In the genomic region with DNA sequence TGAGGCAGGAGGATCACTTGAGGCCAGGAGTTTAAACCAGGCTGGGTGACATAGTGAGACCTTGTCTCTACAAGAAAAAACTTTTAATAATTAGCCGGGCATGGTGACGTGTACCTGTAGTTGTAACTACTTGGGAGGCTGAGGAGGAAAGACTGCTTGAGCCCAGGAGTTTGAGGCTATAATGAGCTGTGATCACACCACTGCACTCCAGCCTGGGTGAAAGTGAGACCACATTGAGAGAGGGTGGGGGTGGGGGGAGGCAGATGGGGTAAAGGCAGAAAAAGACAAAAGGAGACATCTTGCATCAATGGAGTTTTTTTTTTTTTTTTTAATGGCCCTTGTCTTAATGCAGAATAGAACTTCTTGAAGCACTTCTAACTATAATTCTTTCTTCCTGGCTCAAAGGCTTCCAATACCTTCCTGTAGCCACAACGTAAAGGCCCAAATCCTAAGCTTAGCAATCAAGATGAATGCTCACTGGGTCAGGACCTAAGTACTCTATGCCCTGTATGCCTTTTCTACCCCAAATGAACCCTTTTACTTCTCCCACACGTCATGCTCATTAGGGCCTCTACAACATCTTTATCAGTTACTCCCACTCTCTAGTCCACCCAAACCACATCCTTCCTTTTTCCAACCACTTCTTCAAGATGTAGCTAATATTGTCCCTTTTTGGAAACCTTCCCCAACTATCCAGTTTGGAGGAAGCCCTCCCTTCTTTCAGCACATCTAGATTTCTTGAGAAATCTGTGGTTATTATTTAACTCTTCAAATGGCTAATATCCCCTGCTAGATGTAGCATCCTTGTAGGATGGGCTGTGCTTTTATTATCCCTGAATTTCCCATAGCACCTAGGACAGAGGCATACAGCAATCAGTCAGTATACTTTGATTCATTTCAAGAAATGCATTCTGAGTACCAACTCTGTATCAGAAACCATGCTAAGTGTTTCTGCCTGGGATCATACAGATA, we compare ENCODE assay signal across 18 cellular contexts. TPM values are rescaled to one million over a fixed set of nuclear protein-coding genes. Genes with fewer than 3 reads are reported as not detected.
DNase-seq lines count a peak whose midpoint lies in the region; ATAC-seq and FAIRE-seq lines count a peak whose summit lies in the region.
"Had no signal": no experiment of that assay in that cellular context is flagged by ENCODE, and none has a peak within 500 bp of the region (broad histone marks: within the 10 kb centered on the region; RNA-seq: fewer than 3 reads in every experiment).

No MANE protein-coding gene starts in this region.

- FAIRE-seq in small intestine (lab: Jason Lieb, UNC): no peak
- FAIRE-seq: TTC549 had no signal

- no peak for DNase-seq in activated CD8-positive, alpha-beta memory T cell treated with anti-CD3 and anti-CD28 coated beads, Interleukin-2, amount 10 ng/mL, durations not matched to agents 7 days and 5 days
- no peak for DNase-seq in activated CD8-positive, alpha-beta memory T cell treated with anti-CD3 and anti-CD28 coated beads, Interleukin-2, amount 50 U/mL, for 4 hours
- peak; percentile 89 to 94 for DNase-seq in NOMO-1 (lab: John Stamatoyannopoulos, UW; ENCODE audit: unreplicated experiment in 2 of 2)
- peak; percentile 7 for DNase-seq in stimulated activated naive B cell treated with anti-CD40 and anti-IgM and Interleukin-4, amounts not matched to agents 10 μg/mL and 1 μg/mL and 100 μg/mL, for 72 hours
- no peak for DNase-seq in small intestine
- DNase-seq in aorta: no peak
- no peak for DNase-seq in DMS153 treated with DMSO at 0.1 percent for 48 hours (lab: John Stamatoyannopoulos, UW; ENCODE audit: unreplicated experiment)
- DNase-seq: KG1, mucosa of descending colon, NCI-H1930, NCI-H69 had no signal

- H3K4me3 ChIP-seq in small intestine (ENCODE audit: low read depth in 1 of 2, low read length in 2 of 2) (no peak overlapping the region), aorta (ENCODE audit: low read length in 2 of 2) (no peak overlapping the region)
- H3K4me3 ChIP-seq: coronary artery, mucosa of descending colon had no signal

- peak overlapping the region; percentile 69 for H3K27ac Mint-ChIP-seq in activated CD8-positive, alpha-beta memory T cell treated with anti-CD3 and anti-CD28 coated beads, Interleukin-2, amount 10 ng/mL, durations not matched to agents 7 days and 5 days
- H3K27ac Mint-ChIP-seq in activated T-helper 17 cell treated with anti-CD3 and anti-CD28 coated beads, Interleukin-2, amount 50 U/mL, for 72 hours: peak overlapping the region; percentile 5
- H3K27ac Mint-ChIP-seq in stimulated activated naive B cell treated with anti-CD40 and anti-IgM and Interleukin-4, amounts not matched to agents 10 μg/mL and 1 μg/mL and 100 μg/mL, for 72 hours: peak overlapping the region; percentile 11

- CTCF ChIA-PET in activated CD8-positive, alpha-beta memory T cell treated with anti-CD3 and anti-CD28 coated beads, Interleukin-2, amount 10 ng/mL, durations not matched to agents 7 days and 5 days (lab: Charles Lee): interaction anchor here (0.8 to 1.0 kb wide), 2 partner anchors 9 to 20 kb away, joined by 3 read pairs; no protein-coding TSS in a partner anchor

- peaks cover 60% of the 10 kb centered on the region for H3K4me1 Mint-ChIP-seq in activated CD8-positive, alpha-beta memory T cell treated with anti-CD3 and anti-CD28 coated beads, Interleukin-2, amount 10 ng/mL, durations not matched to agents 7 days and 5 days
- H3K4me1 Mint-ChIP-seq in activated T-helper 17 cell treated with anti-CD3 and anti-CD28 coated beads, Interleukin-2, amount 50 U/mL, for 72 hours: peaks cover 55% of the 10 kb centered on the region
- peaks cover 31 to 43% of the 10 kb centered on the region in 2 donors for H3K4me1 Mint-ChIP-seq in stimulated activated naive B cell treated with anti-CD40 and anti-IgM and Interleukin-4, amounts not matched to agents 10 μg/mL and 1 μg/mL and 100 μg/mL, for 72 hours

- no peak overlapping the region for H3K27ac ChIP-seq in small intestine (ENCODE audit: low read depth in 1 of 2, low read length in 1 of 2)
- no peak overlapping the region for H3K27ac ChIP-seq in aorta (ENCODE audit: low read depth in 1 of 2, low read length in 2 of 2)
- H3K27ac ChIP-seq: coronary artery had no signal

- peak; percentile 52 for ATAC-seq in activated CD8-positive, alpha-beta memory T cell treated with anti-CD3 and anti-CD28 coated beads, Interleukin-2, amount 10 ng/mL, durations not matched to agents 7 days and 5 days
- ATAC-seq in activated T-helper 17 cell treated with anti-CD3 and anti-CD28 coated beads, Interleukin-2, amount 50 U/mL, for 72 hours (replicated peaks): peak; percentile 78
- ATAC-seq in stimulated activated naive B cell treated with anti-CD40 and anti-IgM and Interleukin-4, amounts not matched to agents 10 μg/mL and 1 μg/mL and 100 μg/mL, for 72 hours (replicated peaks): peak; percentile 76 to 86
- ATAC-seq in aorta (ENCODE audit: low FRiP score): no peak
- ATAC-seq: mucosa of descending colon had no signal

- H3K4me1 ChIP-seq in small intestine (ENCODE audit: control insufficient read depth in 2 of 2, insufficient read depth in 1 of 2, low read depth in 1 of 2, low read length in 1 of 2): no peaks in the 10 kb centered on the region
- H3K4me1 ChIP-seq in aorta (ENCODE audit: control insufficient read depth in 1 of 2, insufficient read depth in 2 of 2, low read length in 2 of 2): no peaks in the 10 kb centered on the region

- peak overlapping the region; percentile 1 for H3K4me3 Mint-ChIP-seq in activated CD8-positive, alpha-beta memory T cell treated with anti-CD3 and anti-CD28 coated beads, Interleukin-2, amount 10 ng/mL, durations not matched to agents 7 days and 5 days
- peak overlapping the region; percentile 33 for H3K4me3 Mint-ChIP-seq in activated T-helper 17 cell treated with anti-CD3 and anti-CD28 coated beads, Interleukin-2, amount 50 U/mL, for 72 hours
- no peak overlapping the region for H3K4me3 Mint-ChIP-seq in stimulated activated naive B cell treated with anti-CD40 and anti-IgM and Interleukin-4, amounts not matched to agents 10 μg/mL and 1 μg/mL and 100 μg/mL, for 72 hours

- H3K27me3 ChIP-seq in small intestine (ENCODE audit: control insufficient read depth in 2 of 2, insufficient read depth in 2 of 2, low read length in 2 of 2) (no peaks in the 10 kb centered on the region), aorta (ENCODE audit: control insufficient read depth in 1 of 2, insufficient read depth in 2 of 2, low read length in 1 of 2) (no peaks in the 10 kb centered on the region)

- H3K36me3 ChIP-seq in small intestine (ENCODE audit: control insufficient read depth in 2 of 2, insufficient read depth in 2 of 2, low read length in 2 of 2) (no peaks in the 10 kb centered on the region), aorta (ENCODE audit: control insufficient read depth in 1 of 2, insufficient read depth in 2 of 2, low read length in 1 of 2) (no peaks in the 10 kb centered on the region)

- H3K9me3 ChIP-seq in small intestine (ENCODE audit: control insufficient read depth, low read depth) (no peaks in the 10 kb centered on the region), aorta (ENCODE audit: control insufficient read depth, low read length) (no peaks in the 10 kb centered on the region)
- H3K9me3 ChIP-seq: mucosa of descending colon had no signal

- H3K27me3 Mint-ChIP-seq in activated CD8-positive, alpha-beta memory T cell treated with anti-CD3 and anti-CD28 coated beads, Interleukin-2, amount 10 ng/mL, durations not matched to agents 7 days and 5 days: no peaks in the 10 kb centered on the region
- no peaks in the 10 kb centered on the region for H3K27me3 Mint-ChIP-seq in activated T-helper 17 cell treated with anti-CD3 and anti-CD28 coated beads, Interleukin-2, amount 50 U/mL, for 72 hours
- no peaks in the 10 kb centered on the region for H3K27me3 Mint-ChIP-seq in stimulated activated naive B cell treated with anti-CD40 and anti-IgM and Interleukin-4, amounts not matched to agents 10 μg/mL and 1 μg/mL and 100 μg/mL, for 72 hours

- WGBS in small intestine, 3 donors: 72 to 82% (median 75%) methylated on average over 4 of the region's 4 CpGs
- WGBS in aorta, 2 donors: 88 to 90% methylated on average over 4 of the region's 4 CpGs

- peaks cover 24% of the 10 kb centered on the region for H3K36me3 Mint-ChIP-seq in activated CD8-positive, alpha-beta memory T cell treated with anti-CD3 and anti-CD28 coated beads, Interleukin-2, amount 10 ng/mL, durations not matched to agents 7 days and 5 days
- H3K36me3 Mint-ChIP-seq in activated T-helper 17 cell treated with anti-CD3 and anti-CD28 coated beads, Interleukin-2, amount 50 U/mL, for 72 hours (ENCODE audit: low read depth): no peaks in the 10 kb centered on the region
- H3K36me3 Mint-ChIP-seq in stimulated activated naive B cell treated with anti-CD40 and anti-IgM and Interleukin-4, amounts not matched to agents 10 μg/mL and 1 μg/mL and 100 μg/mL, for 72 hours: peaks cover 5 to 7% of the 10 kb centered on the region in 2 donors

- H3K9me3 Mint-ChIP-seq in activated CD8-positive, alpha-beta memory T cell treated with anti-CD3 and anti-CD28 coated beads, Interleukin-2, amount 10 ng/mL, durations not matched to agents 7 days and 5 days (ENCODE audit: low read depth): no peaks in the 10 kb centered on the region
- no peaks in the 10 kb centered on the region for H3K9me3 Mint-ChIP-seq in activated T-helper 17 cell treated with anti-CD3 and anti-CD28 coated beads, Interleukin-2, amount 50 U/mL, for 72 hours
- H3K9me3 Mint-ChIP-seq in stimulated activated naive B cell treated with anti-CD40 and anti-IgM and Interleukin-4, amounts not matched to agents 10 μg/mL and 1 μg/mL and 100 μg/mL, for 72 hours: no peaks in the 10 kb centered on the region

- intact Hi-C loops in aorta (cut with DNase I): no loop called here

RNA-seq across cellular contexts. Expression of gene CSF2, which starts 40.8 kb away (rescaled TPM):
- total RNA-seq in activated CD8-positive, alpha-beta memory T cell treated with anti-CD3 and anti-CD28 coated beads, Interleukin-2, amount 10 ng/mL, durations not matched to agents 7 days and 5 days: 100 to 1,000 TPM in 1 of 2 experiments, 1 to 10 TPM in 1; 4.9 to 164 TPM
- 100 to 1,000 TPM in 1 of 2 donors, 10 to 100 TPM in 1; 14.6 to 159 TPM for total RNA-seq in activated T-helper 17 cell treated with anti-CD3 and anti-CD28 coated beads, Interleukin-2, amount 50 U/mL, for 72 hours
- polyA plus RNA-seq in small intestine (under 1 TPM in 1 of 3 donors, not detected in 2; 0.25 TPM), aorta (not detected)
- total RNA-seq in aorta: under 1 TPM in 1 of 2 donors, not detected in 1; 0.51 TPM
- total RNA-seq: A673, mucosa of descending colon, osteocyte had no signal

RNA-seq across cellular contexts. Expression of gene IL3, which starts 54.0 kb away (rescaled TPM):
- total RNA-seq in activated CD8-positive, alpha-beta memory T cell treated with anti-CD3 and anti-CD28 coated beads, Interleukin-2, amount 10 ng/mL, durations not matched to agents 7 days and 5 days: 1 to 10 TPM in 1 of 2 experiments, under 1 TPM in 1; 0.47 to 1.5 TPM
- total RNA-seq in activated T-helper 17 cell treated with anti-CD3 and anti-CD28 coated beads, Interleukin-2, amount 50 U/mL, for 72 hours: 1 to 10 TPM in 1 of 2 donors, under 1 TPM in 1; 0.32 to 9.0 TPM
- not detected for polyA plus RNA-seq in small intestine
- total RNA-seq in aorta: not detected
- not detected for polyA plus RNA-seq in aorta
- total RNA-seq: A673, epithelial cell of proximal tubule, H4, mucosa of descending colon, osteocyte had no signal

Comparison
In these comparisons a context has a peak if more than half of its experiments do, and no peak if none do; other contexts are left out.
1. DNase-seq: peak in NOMO-1 (2 of 2) and stimulated activated naive B cell treated with anti-CD40 and anti-IgM and Interleukin-4, amounts not matched to agents 10 μg/mL and 1 μg/mL and 100 μg/mL, for 72 hours (single experiment); none in activated CD8-positive, alpha-beta memory T cell treated with anti-CD3 and anti-CD28 coated beads, Interleukin-2, amount 10 ng/mL, durations not matched to agents 7 days and 5 days (single experiment), activated CD8-positive, alpha-beta memory T cell treated with anti-CD3 and anti-CD28 coated beads, Interleukin-2, amount 50 U/mL, for 4 hours (single experiment), small intestine (single experiment), aorta (0 of 2) and DMS153 treated with DMSO at 0.1 percent for 48 hours (single experiment).
2. H3K27ac Mint-ChIP-seq: peak in every context shown above with its lines; median percentile 69 in activated CD8-positive, alpha-beta memory T cell treated with anti-CD3 and anti-CD28 coated beads, Interleukin-2, amount 10 ng/mL, durations not matched to agents 7 days and 5 days; 11 in stimulated activated naive B cell treated with anti-CD40 and anti-IgM and Interleukin-4, amounts not matched to agents 10 μg/mL and 1 μg/mL and 100 μg/mL, for 72 hours; 5 in activated T-helper 17 cell treated with anti-CD3 and anti-CD28 coated beads, Interleukin-2, amount 50 U/mL, for 72 hours.
3. H3K4me3 Mint-ChIP-seq: peak in activated CD8-positive, alpha-beta memory T cell treated with anti-CD3 and anti-CD28 coated beads, Interleukin-2, amount 10 ng/mL, durations not matched to agents 7 days and 5 days (single experiment) and activated T-helper 17 cell treated with anti-CD3 and anti-CD28 coated beads, Interleukin-2, amount 50 U/mL, for 72 hours (single experiment); none in stimulated activated naive B cell treated with anti-CD40 and anti-IgM and Interleukin-4, amounts not matched to agents 10 μg/mL and 1 μg/mL and 100 μg/mL, for 72 hours (0 of 2).